4 cellular contexts compared by ENCODE assay signal in genomic region chr17:61565850-61566249, GRCh38. TPM values are rescaled to one million over a fixed set of nuclear protein-coding genes. Genes with fewer than 3 reads are reported as not detected.
"Had no signal": no experiment of that assay in that cellular context is flagged by ENCODE, and none has a peak within 500 bp of the region (broad histone marks: within the 10 kb centered on the region; RNA-seq: fewer than 3 reads in every experiment).

No MANE protein-coding gene starts in this region.

RNA-seq across cellular contexts. Expression of gene NACA2, which starts 25.2 kb away (rescaled TPM):
- total RNA-seq: LHCN-M2, M059J, MCF 10A, NCI-H460 had no signal
